ENCODE assay signal across 10 cellular contexts in genomic region chr6:166959906-166960608, GRCh38. TPM values are rescaled to one million over a fixed set of nuclear protein-coding genes. Genes with fewer than 3 reads are reported as not detected.
DNase-seq lines count a peak whose midpoint lies in the region; ATAC-seq and TF ChIP-seq lines count a peak whose summit lies in the region.
"Had no signal": no experiment of that assay in that cellular context is flagged by ENCODE, and none has a peak within 500 bp of the region (broad histone marks: within the 10 kb centered on the region; RNA-seq: fewer than 3 reads in every experiment).

No MANE protein-coding gene starts in this region.

- peaks cover 5 to 43% of the 10 kb centered on the region in 2 donors for H3K4me1 ChIP-seq in left lung
- peaks cover 22 to 25% of the 10 kb centered on the region in 2 donors for H3K4me1 ChIP-seq in thyroid gland

- H3K4me1 Mint-ChIP-seq in activated naive CD4-positive, alpha-beta T cell treated with anti-CD3 and anti-CD28 coated beads, Interleukin-2, amount 50 U/mL, for 24 hours = peaks cover 41% of the 10 kb centered on the region
- H3K4me1 Mint-ChIP-seq in activated CD8-positive, alpha-beta memory T cell treated with anti-CD3 and anti-CD28 coated beads, Interleukin-2, amount 10 ng/mL, durations not matched to agents 7 days and 5 days = peaks cover 36% of the 10 kb centered on the region

- intact Hi-C loops in left lung (cut with DNase I) = no loop called here
- intact Hi-C loops in thyroid gland (cut with DNase I) = no loop called here

- H3K9me3 Mint-ChIP-seq in activated naive CD4-positive, alpha-beta T cell treated with anti-CD3 and anti-CD28 coated beads, Interleukin-2, amount 50 U/mL, for 24 hours = peaks cover 6% of the 10 kb centered on the region
- H3K9me3 Mint-ChIP-seq in activated CD8-positive, alpha-beta memory T cell treated with anti-CD3 and anti-CD28 coated beads, Interleukin-2, amount 10 ng/mL, durations not matched to agents 7 days and 5 days (ENCODE audit: low read depth) = peaks cover 11% of the 10 kb centered on the region

- no peaks in the 10 kb centered on the region for H3K9me3 ChIP-seq in left lung
- no peaks in the 10 kb centered on the region for H3K9me3 ChIP-seq in thyroid gland

- H3K27ac Mint-ChIP-seq in activated naive CD4-positive, alpha-beta T cell treated with anti-CD3 and anti-CD28 coated beads, Interleukin-2, amount 50 U/mL, for 24 hours = peak overlapping the region; percentile 100
- peak overlapping the region; percentile 89 for H3K27ac Mint-ChIP-seq in activated CD8-positive, alpha-beta memory T cell treated with anti-CD3 and anti-CD28 coated beads, Interleukin-2, amount 10 ng/mL, durations not matched to agents 7 days and 5 days

- TF ChIP-seq POLR2A in thyroid gland (IDR thresholded peaks at IDR 0.05) = no peak

- H3K4me3 Mint-ChIP-seq in activated naive CD4-positive, alpha-beta T cell treated with anti-CD3 and anti-CD28 coated beads, Interleukin-2, amount 50 U/mL, for 24 hours = peak overlapping the region; percentile 93
- no peak overlapping the region for H3K4me3 Mint-ChIP-seq in activated CD8-positive, alpha-beta memory T cell treated with anti-CD3 and anti-CD28 coated beads, Interleukin-2, amount 10 ng/mL, durations not matched to agents 7 days and 5 days

- H3K36me3 ChIP-seq in left lung = no peaks in the 10 kb centered on the region
- H3K36me3 ChIP-seq in thyroid gland = no peaks in the 10 kb centered on the region

- no peaks in the 10 kb centered on the region for H3K27me3 Mint-ChIP-seq in activated naive CD4-positive, alpha-beta T cell treated with anti-CD3 and anti-CD28 coated beads, Interleukin-2, amount 50 U/mL, for 24 hours
- H3K27me3 Mint-ChIP-seq in activated CD8-positive, alpha-beta memory T cell treated with anti-CD3 and anti-CD28 coated beads, Interleukin-2, amount 10 ng/mL, durations not matched to agents 7 days and 5 days = no peaks in the 10 kb centered on the region

- CTCF ChIA-PET in activated CD8-positive, alpha-beta memory T cell treated with anti-CD3 and anti-CD28 coated beads, Interleukin-2, amount 10 ng/mL, durations not matched to agents 7 days and 5 days (lab: Charles Lee) = interaction anchor here (0.7 to 1.3 kb wide), 6 partner anchors 9 to 83 kb away, joined by 3 to 5 read pairs (median 4); no protein-coding TSS in a partner anchor

- H3K27me3 ChIP-seq in left lung (no peaks in the 10 kb centered on the region), thyroid gland (no peaks in the 10 kb centered on the region)

- no peak for ATAC-seq in activated CD8-positive, alpha-beta memory T cell treated with anti-CD3 and anti-CD28 coated beads, Interleukin-2, amount 10 ng/mL, durations not matched to agents 7 days and 5 days
- no peak for ATAC-seq in left lung

- no peak for TF ChIP-seq CTCF in left lung (IDR thresholded peaks at IDR 0.05)
- no peak for TF ChIP-seq CTCF in thyroid gland (IDR thresholded peaks at IDR 0.05)

- no peak for DNase-seq in activated naive CD4-positive, alpha-beta T cell treated with anti-CD3 and anti-CD28 coated beads, Interleukin-2, amount 50 U/mL, for 16 hours
- DNase-seq in activated CD8-positive, alpha-beta memory T cell treated with anti-CD3 and anti-CD28 coated beads, Interleukin-2, amount 10 ng/mL, durations not matched to agents 7 days and 5 days = no peak
- DNase-seq in left lung = no peak
- no peak for DNase-seq in thyroid gland
- no peak for DNase-seq in DMS114 treated with DMSO at 0.1 percent for 48 hours (lab: John Stamatoyannopoulos, UW; ENCODE audit: unreplicated experiment)
- DNase-seq in SIG-M5 (lab: John Stamatoyannopoulos, UW) = no peak
- DNase-seq in SHP77 (lab: John Stamatoyannopoulos, UW) = no peak
- DNase-seq: activated gamma-delta T cell, NCI-H1417 treated with DMSO at 0.1 percent for 48 hours had no signal

- H3K4me3 ChIP-seq in left lung = peak overlapping the region in 1 of 2 donors; percentile 9
- no peak overlapping the region for H3K4me3 ChIP-seq in thyroid gland (replicated peaks in 1 of 3)

- no peaks in the 10 kb centered on the region for H3K36me3 Mint-ChIP-seq in activated naive CD4-positive, alpha-beta T cell treated with anti-CD3 and anti-CD28 coated beads, Interleukin-2, amount 50 U/mL, for 24 hours
- H3K36me3 Mint-ChIP-seq in activated CD8-positive, alpha-beta memory T cell treated with anti-CD3 and anti-CD28 coated beads, Interleukin-2, amount 10 ng/mL, durations not matched to agents 7 days and 5 days = peaks cover 5% of the 10 kb centered on the region

- WGBS in thyroid gland, 2 donors = 83 to 84% methylated on average over 9 of the region's 9 CpGs

- H3K27ac ChIP-seq in left lung (peak overlapping the region; percentile 70 to 99), thyroid gland (peak overlapping the region in 2 of 3 donors; percentile 14 to 97)

RNA-seq across cellular contexts. Expression of gene RNASET2, which starts 3.7 kb away (rescaled TPM):
- 10 to 100 TPM; 28.8 to 46.6 TPM for total RNA-seq in activated CD8-positive, alpha-beta memory T cell treated with anti-CD3 and anti-CD28 coated beads, Interleukin-2, amount 10 ng/mL, durations not matched to agents 7 days and 5 days
- total RNA-seq in left lung (10 to 100 TPM; 51.0 to 68.5 TPM), thyroid gland (100 to 1,000 TPM in 2 of 4 donors, 10 to 100 TPM in 2; 51.6 to 138 (median 109) TPM)

RNA-seq across cellular contexts. Expression of gene CEP43, which starts 39.1 kb away (rescaled TPM):
- total RNA-seq in activated CD8-positive, alpha-beta memory T cell treated with anti-CD3 and anti-CD28 coated beads, Interleukin-2, amount 10 ng/mL, durations not matched to agents 7 days and 5 days = 10 to 100 TPM; 28.2 to 35.6 TPM
- 10 to 100 TPM; 15.3 to 15.8 TPM for total RNA-seq in left lung
- total RNA-seq in thyroid gland = 10 to 100 TPM; 30.0 to 39.9 (median 33.8) TPM
